ENCODE assay signal across 7 cellular contexts in the genomic region with DNA sequence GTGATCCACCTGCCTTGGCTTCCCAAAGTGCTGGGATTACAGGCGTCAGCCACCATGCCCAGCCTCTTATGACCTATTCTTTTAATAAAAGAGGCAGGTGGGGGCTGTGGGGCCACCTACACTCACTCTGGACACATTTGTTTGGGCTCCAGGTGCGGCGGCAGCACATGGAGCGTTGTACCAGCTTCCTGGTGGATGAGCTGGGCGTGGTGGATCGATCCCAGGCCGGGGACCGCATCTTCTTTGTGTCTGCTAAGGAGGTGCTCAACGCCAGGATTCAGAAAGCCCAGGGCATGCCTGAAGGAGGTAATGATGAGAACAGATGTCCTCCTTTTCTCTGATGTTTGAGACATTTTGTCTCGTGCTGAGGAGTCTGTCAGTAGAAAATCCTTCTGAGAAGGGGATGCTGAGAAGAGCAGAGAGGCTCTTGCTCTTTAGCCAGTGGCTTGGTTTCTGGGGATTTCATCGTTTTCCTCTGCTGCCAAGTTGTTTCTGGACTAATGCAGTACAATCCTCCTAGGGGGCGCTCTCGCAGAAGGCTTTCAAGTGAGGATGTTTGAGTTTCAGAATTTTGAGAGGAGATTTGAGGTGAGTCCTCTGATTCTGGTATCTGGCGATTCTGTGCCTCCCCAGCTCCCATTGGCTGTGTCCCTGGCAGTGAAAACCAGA. TPM values are rescaled to one million over a fixed set of nuclear protein-coding genes. Genes with fewer than 3 reads are reported as not detected.
DNase-seq lines count a peak whose midpoint lies in the region; ATAC-seq and TF ChIP-seq lines count a peak whose summit lies in the region.

No MANE protein-coding gene starts in this region.

- no peak overlapping the region for H3K4me2 ChIP-seq in MM.1S (ENCODE audit: low read depth, low read length)

- no peak for ATAC-seq in heart right ventricle

- intact Hi-C loops in heart right ventricle (cut with DNase I) = no loop called here

- H3K9me3 ChIP-seq in MM.1S (replicated peaks; ENCODE audit: insufficient read depth, low read length) = no peaks in the 10 kb centered on the region
- no peaks in the 10 kb centered on the region for H3K9me3 ChIP-seq in heart right ventricle
- H3K9me3 ChIP-seq in effector memory CD4-positive, alpha-beta T cell (ENCODE audit: control insufficient read depth, low read length) = no peaks in the 10 kb centered on the region

- H4K20me1 ChIP-seq in MM.1S (ENCODE audit: insufficient read depth, low read length) = no peaks in the 10 kb centered on the region

- H3K4me1 ChIP-seq in MM.1S (ENCODE audit: low read length) (no peaks in the 10 kb centered on the region), heart right ventricle (peaks cover 0 to 24% (median 4%) of the 10 kb centered on the region in 9 donors)
- H3K4me1 ChIP-seq in effector memory CD4-positive, alpha-beta T cell (ENCODE audit: control insufficient read depth, insufficient read depth, low read length, poor library complexity, severe bottlenecking) = no peaks in the 10 kb centered on the region

- H3K4me3 ChIP-seq in GM06990 (replicated peaks; ENCODE audit: low read depth, low read length) (no peak overlapping the region), MM.1S (ENCODE audit: low read length) (no peak overlapping the region), heart right ventricle (no peak overlapping the region)
- H3K4me3 ChIP-seq in effector memory CD4-positive, alpha-beta T cell (ENCODE audit: insufficient read depth, low read depth, low read length, poor library complexity, severe bottlenecking) = no peak overlapping the region

- no peak overlapping the region for H3K9ac ChIP-seq in MM.1S (ENCODE audit: low read length)

- no peak overlapping the region for H2AFZ ChIP-seq in MM.1S (ENCODE audit: low read length)

- no peaks in the 10 kb centered on the region for H3K9me2 ChIP-seq in MM.1S (replicated peaks; ENCODE audit: insufficient read depth, low read length)

- H3F3A ChIP-seq in MM.1S (ENCODE audit: insufficient read depth, low read length) = no peaks in the 10 kb centered on the region

- H3K27ac ChIP-seq in MM.1S (ENCODE audit: low read length) (no peak overlapping the region), heart right ventricle (peak overlapping the region in 8 of 10 donors; percentile 10 to 71 (median 42))
- no peak overlapping the region for H3K27ac ChIP-seq in effector memory CD4-positive, alpha-beta T cell (ENCODE audit: insufficient read depth, low read length, poor library complexity, severe bottlenecking)

- DNase-seq in GM06990 (ENCODE audit: extremely low read depth, insufficient read length) = no peak
- DNase-seq in MM.1S = peak; percentile 42
- DNase-seq in activated T-cell treated with anti-CD3 and anti-CD28 coated beads for 24 hours (ENCODE audit: low read depth) = peak; percentile 16
- no peak for DNase-seq in heart right ventricle
- peak; percentile 47 for DNase-seq in stimulated activated CD4-positive, alpha-beta T cell treated with anti-CD3 and anti-CD28 coated beads, Interleukin-4, amount 100 ng/mL, for 1 hour
- no peak for DNase-seq in effector memory CD4-positive, alpha-beta T cell
- DNase-seq in middle frontal gyrus (ENCODE audit: extremely low spot score, low spot score) = no peak

- 76 to 80% methylated on average over 14 of the region's 14 CpGs for WGBS in heart right ventricle, 2 donors

- peaks cover 29% of the 10 kb centered on the region for H3K36me3 ChIP-seq in GM06990 (ENCODE audit: control insufficient read depth, insufficient read depth, low read length)
- H3K36me3 ChIP-seq in MM.1S (replicated peaks; ENCODE audit: insufficient read depth, low read length) = peaks cover 9% of the 10 kb centered on the region; the same call in 1 of the 2 replicates
- H3K36me3 ChIP-seq in heart right ventricle = peaks cover 5 to 100% (median 93%) of the 10 kb centered on the region in 9 donors
- H3K36me3 ChIP-seq in effector memory CD4-positive, alpha-beta T cell (ENCODE audit: control insufficient read depth, insufficient read depth, low read length) = peaks cover 68% of the 10 kb centered on the region

- H3K79me2 ChIP-seq in MM.1S (ENCODE audit: low read length) = no peaks in the 10 kb centered on the region

- TF ChIP-seq CTCF in GM06990 (IDR thresholded peaks at IDR 0.05; ENCODE audit: insufficient read depth, low read length, poor library complexity, severe bottlenecking) = peak; percentile 66
- peak; percentile 70 for TF ChIP-seq CTCF in MM.1S (IDR thresholded peaks at IDR 0.05; ENCODE audit: low read length)
- TF ChIP-seq CTCF in heart right ventricle (IDR thresholded peaks at IDR 0.05) = peak in 6 of 9 donors; percentile 43 to 61 (median 51)

- H3K27me3 ChIP-seq in GM06990 (replicated peaks; ENCODE audit: control insufficient read depth, insufficient read depth, low read length) = no peaks in the 10 kb centered on the region
- H3K27me3 ChIP-seq in MM.1S (replicated peaks; ENCODE audit: insufficient read depth, low read length) = no peaks in the 10 kb centered on the region
- H3K27me3 ChIP-seq in heart right ventricle = no peaks in the 10 kb centered on the region
- no peaks in the 10 kb centered on the region for H3K27me3 ChIP-seq in effector memory CD4-positive, alpha-beta T cell (replicated peaks; ENCODE audit: control insufficient read depth, insufficient read depth, low read length, poor library complexity, severe bottlenecking)

RNA-seq across cellular contexts. Expression of a gene that starts 17.9 kb away (rescaled TPM):
- 10 to 100 TPM; 10.2 to 17.4 (median 15.0) TPM for total RNA-seq in heart right ventricle
- polyA plus RNA-seq in heart right ventricle = 10 to 100 TPM; 25.5 to 35.2 TPM

RNA-seq across cellular contexts. Expression of a gene that starts 21.1 kb away (rescaled TPM):
- 1,000 to 10,000 TPM in 1 of 10 donors, 100 to 1,000 TPM in 9; 470 to 1,066 (median 788) TPM for total RNA-seq in heart right ventricle
- polyA plus RNA-seq in heart right ventricle = 100 to 1,000 TPM; 154 to 171 TPM

Comparison
In these comparisons a context has a peak if more than half of its experiments do, and no peak if none do; other contexts are left out.
1. DNase-seq: peak in MM.1S (single experiment), activated T-cell treated with anti-CD3 and anti-CD28 coated beads for 24 hours (single experiment) and stimulated activated CD4-positive, alpha-beta T cell treated with anti-CD3 and anti-CD28 coated beads, Interleukin-4, amount 100 ng/mL, for 1 hour (single experiment); none in GM06990 (single experiment), heart right ventricle (0 of 2), effector memory CD4-positive, alpha-beta T cell (0 of 3) and middle frontal gyrus (single experiment).
2. H3K27ac ChIP-seq: peak in heart right ventricle (8 of 10); none in MM.1S (single experiment) and effector memory CD4-positive, alpha-beta T cell (single experiment).
3. Peak in every context shown above with its lines, with median percentiles within 50 percentile points of each other: CTCF ChIP-seq.